26 cellular contexts compared by ENCODE assay signal in genomic region chr19:38526430-38526829, GRCh38.
"Had no signal": no experiment of that assay in that cellular context is flagged by ENCODE, and none has a peak within 500 bp of the region (broad histone marks: within the 10 kb centered on the region; RNA-seq: fewer than 3 reads in every experiment).

No MANE protein-coding gene starts in this region.

- H3K27ac Mint-ChIP-seq: memory B cell; natural killer cell; stimulated activated naive CD8-positive, alpha-beta T cell treated with anti-CD3 and anti-CD28 coated beads, Interleukin-15, amount 100 ng/mL, for 72 hours had no signal

- H3K9me3 Mint-ChIP-seq: memory B cell; natural killer cell; stimulated activated naive CD8-positive, alpha-beta T cell treated with anti-CD3 and anti-CD28 coated beads, Interleukin-15, amount 100 ng/mL, for 72 hours had no signal

- H3K27me3 ChIP-seq: hepatocyte, pancreas, suprapubic skin, transverse colon, uterus had no signal

- H3K4me2 ChIP-seq: hepatocyte had no signal

- H3K4me1 Mint-ChIP-seq: memory B cell; stimulated activated naive CD8-positive, alpha-beta T cell treated with anti-CD3 and anti-CD28 coated beads, Interleukin-15, amount 100 ng/mL, for 72 hours had no signal

- DNase-seq: dermis blood vessel endothelial cell; effector memory CD4-positive, alpha-beta T cell; foreskin keratinocyte; heart left ventricle; kidney; natural killer cell; pancreas; psoas muscle; right cardiac atrium; sigmoid colon; stimulated activated CD4-positive, alpha-beta T cell treated with anti-CD3 and anti-CD28 coated beads, Interleukin-2, amount 100 ng/mL, for 24 hours; stimulated activated CD4-positive, alpha-beta T cell treated with anti-CD3 and anti-CD28 coated beads, Interleukin-4, amount 100 ng/mL, for 24 hours; stimulated activated naive CD4-positive, alpha-beta T cell; stimulated activated naive CD8-positive, alpha-beta T cell treated with anti-CD3 and anti-CD28 coated beads, Interleukin-15, amount 100 ng/mL, for 72 hours; transverse colon; upper lobe of right lung; uterus had no signal

- H3K9me3 ChIP-seq: esophagus muscularis mucosa, gastroesophageal sphincter, heart left ventricle, neutrophil, pancreas, psoas muscle, sigmoid colon, suprapubic skin, transverse colon, upper lobe of right lung, uterus had no signal

- H3K4me3 Mint-ChIP-seq: memory B cell; natural killer cell; stimulated activated naive CD8-positive, alpha-beta T cell treated with anti-CD3 and anti-CD28 coated beads, Interleukin-15, amount 100 ng/mL, for 72 hours had no signal

- H3K4me1 ChIP-seq: esophagus muscularis mucosa, foreskin keratinocyte, gastroesophageal sphincter, heart left ventricle, pancreas, psoas muscle, sigmoid colon, suprapubic skin, transverse colon, upper lobe of right lung, uterus had no signal

- H3K79me2 ChIP-seq: hepatocyte had no signal

- H2AFZ ChIP-seq: hepatocyte had no signal

- H3K36me3 Mint-ChIP-seq: memory B cell, natural killer cell had no signal

- H3K36me3 ChIP-seq: esophagus muscularis mucosa, gastroesophageal sphincter, heart left ventricle, neutrophil, pancreas, sigmoid colon, suprapubic skin, transverse colon, upper lobe of right lung, uterus had no signal

- H3K4me3 ChIP-seq: coronary artery, esophagus muscularis mucosa, gastroesophageal sphincter, heart left ventricle, hepatocyte, lung, pancreas, psoas muscle, sigmoid colon, suprapubic skin, transverse colon, upper lobe of right lung, uterus had no signal

- H3K27ac ChIP-seq: coronary artery, esophagus muscularis mucosa, foreskin keratinocyte, gastroesophageal sphincter, heart left ventricle, hepatocyte, neutrophil, pancreas, sigmoid colon, suprapubic skin, transverse colon, upper lobe of right lung, uterus had no signal

- ATAC-seq: foreskin keratinocyte; gastroesophageal sphincter; heart left ventricle; left lobe of liver; natural killer cell; pancreas; psoas muscle; stimulated activated naive CD8-positive, alpha-beta T cell treated with anti-CD3 and anti-CD28 coated beads, Interleukin-15, amount 100 ng/mL, for 72 hours had no signal
